Comparison of ENCODE assay signal across 8 cellular contexts in genomic region chr19:41363371-41363752, GRCh38. TPM values are rescaled to one million over a fixed set of nuclear protein-coding genes. Genes with fewer than 3 reads are reported as not detected.
DNase-seq lines count a peak whose midpoint lies in the region; ATAC-seq and TF ChIP-seq lines count a peak whose summit lies in the region.

No MANE protein-coding gene starts in this region.

- H3K4me1 Mint-ChIP-seq in brain, result peaks cover 37% of the 10 kb centered on the region

- no peak overlapping the region for H3K18ac ChIP-seq in mesendoderm (ENCODE audit: low read length)

- peak overlapping the region; percentile 99 to 100 (median 100) for H3K27ac Mint-ChIP-seq in brain

- no peak overlapping the region for H3K23ac ChIP-seq in mesendoderm (ENCODE audit: low read length)

- no peaks in the 10 kb centered on the region for H3K27me3 ChIP-seq in left ventricle myocardium inferior (ENCODE audit: low read depth)
- H3K27me3 ChIP-seq in mesendoderm (ENCODE audit: insufficient read depth, low read length, poor library complexity), result no peaks in the 10 kb centered on the region
- H3K27me3 ChIP-seq in uterus, result no peaks in the 10 kb centered on the region

- H3K36me3 ChIP-seq in left ventricle myocardium inferior (no peaks in the 10 kb centered on the region), mesendoderm (ENCODE audit: control insufficient read depth, insufficient read depth, low read length) (no peaks in the 10 kb centered on the region), uterus (no peaks in the 10 kb centered on the region)

- peak overlapping the region; percentile 59 for H3K9ac ChIP-seq in mesendoderm (ENCODE audit: low read length)

- H3K79me1 ChIP-seq in mesendoderm (ENCODE audit: low read length), result peaks cover 4% of the 10 kb centered on the region

- H3K36me3 Mint-ChIP-seq in brain, result peaks cover 10% of the 10 kb centered on the region

- no peaks in the 10 kb centered on the region for H3K9me3 ChIP-seq in left ventricle myocardium inferior (replicated peaks)
- no peaks in the 10 kb centered on the region for H3K9me3 ChIP-seq in uterus

- peak overlapping the region; percentile 70 for H3K4me2 ChIP-seq in mesendoderm (ENCODE audit: low read length)

- ATAC-seq in Right ventricle myocardium inferior, result no peak

- peak overlapping the region; percentile 52 for H3K56ac ChIP-seq in mesendoderm (ENCODE audit: low read length)

- DNase-seq in left ventricle myocardium inferior (no peak), Right ventricle myocardium inferior (ENCODE audit: missing footprints) (no peak), mesendoderm (no peak), uterus (no peak), COR-L47 (lab: John Stamatoyannopoulos, UW) (no peak), ureter (ENCODE audit: low spot score) (no peak), DMS 273 (lab: John Stamatoyannopoulos, UW; ENCODE audit: unreplicated experiment) (no peak)

- H4K5ac ChIP-seq in mesendoderm (ENCODE audit: low read length), result no peak overlapping the region

- H3K4me1 ChIP-seq in left ventricle myocardium inferior (peaks cover 13% of the 10 kb centered on the region), mesendoderm (ENCODE audit: control insufficient read depth, low read depth, low read length) (peaks cover 3% of the 10 kb centered on the region), uterus (no peaks in the 10 kb centered on the region)

- H3K4me3 Mint-ChIP-seq in brain, result peak overlapping the region; percentile 97 to 100 (median 99)

- H3K27me3 Mint-ChIP-seq in brain, result peaks cover 6% of the 10 kb centered on the region

- H3K27ac ChIP-seq in left ventricle myocardium inferior (replicated peaks), result peak overlapping the region; percentile 97
- no peak overlapping the region for H3K27ac ChIP-seq in mesendoderm (ENCODE audit: low read depth, low read length)
- peak overlapping the region; percentile 99 for H3K27ac ChIP-seq in uterus

- H3K4me3 ChIP-seq in left ventricle myocardium inferior, result peak overlapping the region; percentile 76
- H3K4me3 ChIP-seq in mesendoderm (ENCODE audit: low read length), result peak overlapping the region; percentile 26
- peak overlapping the region; percentile 74 to 76 for H3K4me3 ChIP-seq in uterus

- no peak overlapping the region for H3K4ac ChIP-seq in mesendoderm (ENCODE audit: low read depth, low read length)

- H4K8ac ChIP-seq in mesendoderm (ENCODE audit: low read depth, low read length), result no peak overlapping the region

- peaks cover 0 to 5% (median 0%) of the 10 kb centered on the region in 5 experiments for H3K9me3 Mint-ChIP-seq in brain

- no peak overlapping the region for H2BK15ac ChIP-seq in mesendoderm (replicated peaks; ENCODE audit: low read depth)

- WGBS in mesendoderm (ENCODE audit: extremely low coverage, insufficient coverage, low lambda C conversion rate), result no CpG with 5 or more reads among the region's 6 CpGs

- no peaks in the 10 kb centered on the region for H3K79me2 ChIP-seq in mesendoderm (ENCODE audit: control insufficient read depth, insufficient read depth, low read length)

- H2BK120ac ChIP-seq in mesendoderm (ENCODE audit: low read depth, low read length), result no peak overlapping the region

- no peak for TF ChIP-seq POLR2A in uterus (IDR thresholded peaks at IDR 0.05)

- H2BK5ac ChIP-seq in mesendoderm (ENCODE audit: low read length), result no peak overlapping the region

- TF ChIP-seq CTCF in left ventricle myocardium inferior (IDR thresholded peaks at IDR 0.05; ENCODE audit: borderline replicate concordance) (no peak), brain (conservative IDR thresholded peaks at IDR 0.05) (no peak), uterus (IDR thresholded peaks at IDR 0.05) (no peak)

- H2AK5ac ChIP-seq in mesendoderm (ENCODE audit: low read length), result peak overlapping the region; percentile 95

- intact Hi-C loops in left ventricle myocardium inferior (cut with micrococcal nuclease) (no loop called here), Right ventricle myocardium inferior (cut with DNase I) (loop anchor here (5.0 kb wide), 1 partner anchor 101 kb away; the partner anchor contains the start of gene HNRNPUL1), uterus (cut with DNase I; ENCODE audit: low total_unique reads) (no loop called here)

RNA-seq across cellular contexts. Expression of gene B9D2, which starts 0.6 kb away (rescaled TPM):
- total RNA-seq in left ventricle myocardium inferior, result 2.5 TPM
- total RNA-seq in Right ventricle myocardium inferior, result 3.2 TPM
- 11.8 TPM for polyA plus RNA-seq in brain (ENCODE audit: insufficient read depth, low read depth, low replicate concordance)
- polyA plus RNA-seq in mesendoderm (2013, experiment 1 of 2), result 3.4 TPM
- 3.5 TPM for polyA plus RNA-seq in mesendoderm (2013, experiment 2 of 2)
- 1 to 10 TPM in 2 of 4 donors, under 1 TPM in 1, not detected in 1; 0.29 to 6.2 (median 3.5) TPM for total RNA-seq in uterus
- 6.1 TPM for total RNA-seq in ureter

RNA-seq across cellular contexts. Expression of gene TGFB1, which starts 9.6 kb away (rescaled TPM):
- total RNA-seq in left ventricle myocardium inferior (14.9 TPM), Right ventricle myocardium inferior (15.0 TPM), uterus (10 to 100 TPM in 2 of 4 donors, 1 to 10 TPM in 2; 6.7 to 61.7 (median 15.7) TPM), ureter (26.3 TPM)
- polyA plus RNA-seq in brain (ENCODE audit: insufficient read depth, low read depth, low replicate concordance), result 11.2 TPM
- polyA plus RNA-seq in mesendoderm (2013, experiment 1 of 2), result 36.8 TPM
- 35.2 TPM for polyA plus RNA-seq in mesendoderm (2013, experiment 2 of 2)

RNA-seq across cellular contexts. Expression of gene TMEM91, which starts 13.0 kb away (rescaled TPM):
- total RNA-seq in left ventricle myocardium inferior (2.8 TPM), Right ventricle myocardium inferior (3.8 TPM), uterus (10 to 100 TPM in 2 of 4 donors, 1 to 10 TPM in 2; 7.1 to 28.1 (median 10.9) TPM), ureter (12.2 TPM)
- 8.6 TPM for polyA plus RNA-seq in brain (ENCODE audit: insufficient read depth, low read depth, low replicate concordance)
- 3.0 TPM for polyA plus RNA-seq in mesendoderm (2013, experiment 1 of 2)
- 2.9 TPM for polyA plus RNA-seq in mesendoderm (2013, experiment 2 of 2)

RNA-seq across cellular contexts. Expression of gene EXOSC5, which starts 33.8 kb away (rescaled TPM):
- total RNA-seq in left ventricle myocardium inferior (17.4 TPM), Right ventricle myocardium inferior (17.1 TPM), uterus (10 to 100 TPM in 1 of 4 donors, 1 to 10 TPM in 3; 1.5 to 11.4 (median 4.5) TPM), ureter (21.6 TPM)
- polyA plus RNA-seq in brain (ENCODE audit: insufficient read depth, low read depth, low replicate concordance), result 46.6 TPM
- 47.7 TPM for polyA plus RNA-seq in mesendoderm (2013, experiment 1 of 2)
- polyA plus RNA-seq in mesendoderm (2013, experiment 2 of 2), result 46.1 TPM

RNA-seq across cellular contexts. Expression of gene BCKDHA, which starts 34.3 kb away (rescaled TPM):
- 51.0 TPM for total RNA-seq in left ventricle myocardium inferior
- 44.9 TPM for total RNA-seq in Right ventricle myocardium inferior
- polyA plus RNA-seq in brain (ENCODE audit: insufficient read depth, low read depth, low replicate concordance), result 53.0 TPM
- polyA plus RNA-seq in mesendoderm (2013, experiment 1 of 2), result 22.8 TPM
- 22.6 TPM for polyA plus RNA-seq in mesendoderm (2013, experiment 2 of 2)
- total RNA-seq in uterus, result 10 to 100 TPM; 18.2 to 36.7 (median 21.6) TPM
- 19.8 TPM for total RNA-seq in ureter

Comparison
In these comparisons a context has a peak if more than half of its experiments do, and no peak if none do; other contexts are left out.
1. H3K4me3 ChIP-seq: peak in every context shown above with its lines; median percentile 76 in left ventricle myocardium inferior; 75 in uterus; 26 in mesendoderm.